In the genomic region with DNA sequence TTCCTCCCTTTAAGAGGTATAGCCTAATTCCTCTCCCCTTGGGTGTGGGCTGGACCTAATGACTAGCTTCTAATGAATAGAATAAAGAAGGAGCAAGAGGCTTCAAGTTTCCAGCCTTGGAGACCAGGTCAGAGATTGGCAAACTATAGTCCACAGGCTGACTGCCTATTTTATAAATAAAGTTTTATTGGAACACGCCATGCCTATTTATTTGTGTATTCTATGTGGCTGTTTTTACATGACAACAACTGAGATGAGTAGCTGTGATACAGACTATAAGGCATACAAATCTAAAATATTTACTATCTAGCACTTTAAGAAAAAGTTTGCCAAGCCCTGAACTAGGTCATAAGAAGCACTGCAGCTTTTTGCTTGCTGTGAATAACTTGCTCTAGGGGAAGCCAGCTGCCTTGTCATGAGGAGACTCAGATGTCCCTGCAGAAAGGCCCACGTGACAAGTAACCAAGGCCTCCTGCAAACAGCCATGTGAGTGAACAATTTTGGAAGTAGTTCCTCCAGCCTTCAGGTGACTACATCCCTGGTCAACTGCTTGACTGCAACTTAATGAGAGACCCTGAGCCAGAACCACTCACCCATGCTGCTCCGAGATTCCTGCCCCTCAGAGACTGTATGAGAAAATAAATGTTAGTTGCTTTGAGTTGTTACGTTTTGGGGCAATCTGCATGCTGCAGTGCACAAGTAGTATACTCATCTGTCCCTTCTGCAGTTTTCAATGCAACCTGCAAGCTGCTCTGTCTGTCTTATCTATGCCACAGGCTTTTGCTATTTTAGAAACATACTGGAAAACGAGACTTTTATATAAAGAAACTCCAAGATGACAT, we compare ENCODE assay signal across 1 cellular context.
TF ChIP-seq lines count a peak whose summit lies in the region.

No MANE protein-coding gene starts in this region.

TF ChIP-seq in IMR-90, 13 proteins besides CTCF, POLR2A, EP300 and RAD21:
- no peak for TF ChIP-seq MXI1 (IDR thresholded peaks at IDR 0.05; ENCODE audit: borderline replicate concordance, low read depth, low read length)
- TF ChIP-seq, protein P1, sequence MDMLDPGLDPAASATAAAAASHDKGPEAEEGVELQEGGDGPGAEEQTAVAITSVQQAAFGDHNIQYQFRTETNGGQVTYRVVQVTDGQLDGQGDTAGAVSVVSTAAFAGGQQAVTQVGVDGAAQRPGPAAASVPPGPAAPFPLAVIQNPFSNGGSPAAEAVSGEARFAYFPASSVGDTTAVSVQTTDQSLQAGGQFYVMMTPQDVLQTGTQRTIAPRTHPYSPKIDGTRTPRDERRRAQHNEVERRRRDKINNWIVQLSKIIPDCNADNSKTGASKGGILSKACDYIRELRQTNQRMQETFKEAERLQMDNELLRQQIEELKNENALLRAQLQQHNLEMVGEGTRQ (IDR thresholded peaks at IDR 0.05; ENCODE audit: low read depth, low read length) = no peak
TF ChIP-seq in IMR-90: peak in this region for 0.
